1 cellular context compared by ENCODE assay signal in the genomic region with DNA sequence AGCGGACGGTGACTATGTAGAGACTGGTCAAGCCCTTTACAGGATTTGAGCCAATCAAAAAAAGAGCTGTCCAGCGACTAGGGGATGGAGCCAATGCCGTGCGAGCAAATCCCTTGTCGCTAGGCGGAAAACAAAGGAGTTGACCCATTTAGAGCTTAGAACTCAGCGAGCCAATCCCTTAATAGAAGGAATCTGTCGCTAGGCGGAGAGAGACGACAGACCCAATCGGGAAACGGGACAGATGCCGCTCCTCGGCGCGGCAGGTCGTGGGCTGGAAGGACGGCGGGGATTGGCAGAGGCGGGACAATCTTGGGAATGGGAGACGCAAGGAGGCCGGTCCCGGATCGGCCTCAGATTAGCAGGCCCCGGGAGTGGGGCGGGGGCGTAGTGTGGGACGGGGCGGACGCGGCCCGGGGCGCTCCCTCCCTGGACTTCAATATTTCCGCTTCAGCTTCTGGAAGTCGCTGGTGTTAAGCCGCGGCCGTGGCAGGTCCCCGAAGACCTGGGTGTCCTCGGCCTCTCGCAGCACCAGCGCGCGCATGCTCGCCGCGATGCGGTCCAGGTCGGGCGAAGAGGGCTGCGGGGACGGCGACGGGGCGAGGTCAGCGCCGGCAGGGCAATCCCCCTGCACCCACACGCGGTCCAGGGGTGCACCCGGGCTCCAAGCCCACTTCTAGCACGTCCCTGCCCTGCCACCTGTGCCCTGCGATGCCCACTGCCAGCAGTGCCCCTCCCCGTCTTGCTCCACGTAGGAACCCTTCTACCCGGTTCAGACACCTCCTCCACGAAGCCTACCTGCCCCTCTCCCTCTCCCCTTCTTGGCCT.
TF ChIP-seq lines count a peak whose summit lies in the region.

No MANE protein-coding gene starts in this region.

TF ChIP-seq in HEK293, 187 proteins besides CTCF, POLR2A, EP300 and RAD21 (continued from another document and continues in another):
- TF ChIP-seq, protein P1, sequence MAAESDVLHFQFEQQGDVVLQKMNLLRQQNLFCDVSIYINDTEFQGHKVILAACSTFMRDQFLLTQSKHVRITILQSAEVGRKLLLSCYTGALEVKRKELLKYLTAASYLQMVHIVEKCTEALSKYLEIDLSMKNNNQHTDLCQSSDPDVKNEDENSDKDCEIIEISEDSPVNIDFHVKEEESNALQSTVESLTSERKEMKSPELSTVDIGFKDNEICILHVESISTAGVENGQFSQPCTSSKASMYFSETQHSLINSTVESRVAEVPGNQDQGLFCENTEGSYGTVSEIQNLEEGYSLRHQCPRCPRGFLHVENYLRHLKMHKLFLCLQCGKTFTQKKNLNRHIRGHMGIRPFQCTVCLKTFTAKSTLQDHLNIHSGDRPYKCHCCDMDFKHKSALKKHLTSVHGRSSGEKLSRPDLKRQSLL (tag by site-specific recombination; IDR thresholded peaks at IDR 0.05), result no peak
- TF ChIP-seq ZFP69B (tag by site-specific recombination; IDR thresholded peaks at IDR 0.05) (no peak), ZNF654 (tag by site-specific recombination; IDR thresholded peaks at IDR 0.05; ENCODE audit: low read depth) (no peak), ZFP41 (tag by site-specific recombination; IDR thresholded peaks at IDR 0.05; ENCODE audit: borderline replicate concordance) (no peak), ZNF114 (tag by site-specific recombination; IDR thresholded peaks at IDR 0.05) (no peak), KLF7 (tag by site-specific recombination; IDR thresholded peaks at IDR 0.05; ENCODE audit: borderline replicate concordance) (peak; percentile 62; the same call in 1 of the 2 replicates), ZBTB21 (tag by site-specific recombination; IDR thresholded peaks at IDR 0.05) (no peak), ZNF394 (tag by site-specific recombination; IDR thresholded peaks at IDR 0.05; ENCODE audit: borderline replicate concordance) (no peak), ZNF391 (tag by site-specific recombination; IDR thresholded peaks at IDR 0.05; ENCODE audit: borderline replicate concordance, low read depth) (peak; percentile 24; the same call in 1 of the 2 replicates), ZNF169 (tag by site-specific recombination; IDR thresholded peaks at IDR 0.05) (no peak), ZSCAN30 (tag by site-specific recombination; IDR thresholded peaks at IDR 0.05) (0 out of 2 replicates have a peak, but pooled peaks have one; percentile 36), ZNF792 (tag by site-specific recombination; IDR thresholded peaks at IDR 0.05) (0 out of 2 replicates have a peak, but pooled peaks have one; percentile 72), ZNF776 (tag by site-specific recombination; IDR thresholded peaks at IDR 0.05; ENCODE audit: borderline replicate concordance) (no peak), ZNF146 (tag by site-specific recombination; IDR thresholded peaks at IDR 0.05) (no peak), ZNF140 (tag by site-specific recombination; IDR thresholded peaks at IDR 0.05) (no peak), ZNF768 (tag by site-specific recombination; IDR thresholded peaks at IDR 0.05) (no peak), ZNF266 (tag by site-specific recombination; IDR thresholded peaks at IDR 0.05; ENCODE audit: low read depth) (no peak), GLIS1 (tag by site-specific recombination; IDR thresholded peaks at IDR 0.05) (peak; percentile 60), ZNF423 (tag by site-specific recombination; IDR thresholded peaks at IDR 0.05) (no peak), ZNF37A (tag by site-specific recombination; IDR thresholded peaks at IDR 0.05) (no peak), ZNF660 (tag by site-specific recombination; IDR thresholded peaks at IDR 0.05) (peak; percentile 48; the same call in 1 of the 2 replicates), ZNF629 (tag by site-specific recombination; IDR thresholded peaks at IDR 0.05) (no peak), ZNF626 (tag by site-specific recombination; IDR thresholded peaks at IDR 0.05) (no peak), ZNF571 (tag by site-specific recombination; IDR thresholded peaks at IDR 0.05) (no peak), ZNF544 (tag by site-specific recombination; IDR thresholded peaks at IDR 0.05) (no peak), ZNF324 (tag by site-specific recombination; IDR thresholded peaks at IDR 0.05) (peak; percentile 30; the same call in 1 of the 2 replicates), ZSCAN16 (tag by site-specific recombination; IDR thresholded peaks at IDR 0.05) (no peak)
- TF ChIP-seq, protein P2, sequence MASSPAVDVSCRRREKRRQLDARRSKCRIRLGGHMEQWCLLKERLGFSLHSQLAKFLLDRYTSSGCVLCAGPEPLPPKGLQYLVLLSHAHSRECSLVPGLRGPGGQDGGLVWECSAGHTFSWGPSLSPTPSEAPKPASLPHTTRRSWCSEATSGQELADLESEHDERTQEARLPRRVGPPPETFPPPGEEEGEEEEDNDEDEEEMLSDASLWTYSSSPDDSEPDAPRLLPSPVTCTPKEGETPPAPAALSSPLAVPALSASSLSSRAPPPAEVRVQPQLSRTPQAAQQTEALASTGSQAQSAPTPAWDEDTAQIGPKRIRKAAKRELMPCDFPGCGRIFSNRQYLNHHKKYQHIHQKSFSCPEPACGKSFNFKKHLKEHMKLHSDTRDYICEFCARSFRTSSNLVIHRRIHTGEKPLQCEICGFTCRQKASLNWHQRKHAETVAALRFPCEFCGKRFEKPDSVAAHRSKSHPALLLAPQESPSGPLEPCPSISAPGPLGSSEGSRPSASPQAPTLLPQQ (tag by site-specific recombination; IDR thresholded peaks at IDR 0.05), result peak; percentile 66
- TF ChIP-seq, protein P3, sequence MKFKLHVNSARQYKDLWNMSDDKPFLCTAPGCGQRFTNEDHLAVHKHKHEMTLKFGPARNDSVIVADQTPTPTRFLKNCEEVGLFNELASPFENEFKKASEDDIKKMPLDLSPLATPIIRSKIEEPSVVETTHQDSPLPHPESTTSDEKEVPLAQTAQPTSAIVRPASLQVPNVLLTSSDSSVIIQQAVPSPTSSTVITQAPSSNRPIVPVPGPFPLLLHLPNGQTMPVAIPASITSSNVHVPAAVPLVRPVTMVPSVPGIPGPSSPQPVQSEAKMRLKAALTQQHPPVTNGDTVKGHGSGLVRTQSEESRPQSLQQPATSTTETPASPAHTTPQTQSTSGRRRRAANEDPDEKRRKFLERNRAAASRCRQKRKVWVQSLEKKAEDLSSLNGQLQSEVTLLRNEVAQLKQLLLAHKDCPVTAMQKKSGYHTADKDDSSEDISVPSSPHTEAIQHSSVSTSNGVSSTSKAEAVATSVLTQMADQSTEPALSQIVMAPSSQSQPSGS (tag by site-specific recombination; IDR thresholded peaks at IDR 0.05; ENCODE audit: low read depth), result no peak
- TF ChIP-seq, protein P4, sequence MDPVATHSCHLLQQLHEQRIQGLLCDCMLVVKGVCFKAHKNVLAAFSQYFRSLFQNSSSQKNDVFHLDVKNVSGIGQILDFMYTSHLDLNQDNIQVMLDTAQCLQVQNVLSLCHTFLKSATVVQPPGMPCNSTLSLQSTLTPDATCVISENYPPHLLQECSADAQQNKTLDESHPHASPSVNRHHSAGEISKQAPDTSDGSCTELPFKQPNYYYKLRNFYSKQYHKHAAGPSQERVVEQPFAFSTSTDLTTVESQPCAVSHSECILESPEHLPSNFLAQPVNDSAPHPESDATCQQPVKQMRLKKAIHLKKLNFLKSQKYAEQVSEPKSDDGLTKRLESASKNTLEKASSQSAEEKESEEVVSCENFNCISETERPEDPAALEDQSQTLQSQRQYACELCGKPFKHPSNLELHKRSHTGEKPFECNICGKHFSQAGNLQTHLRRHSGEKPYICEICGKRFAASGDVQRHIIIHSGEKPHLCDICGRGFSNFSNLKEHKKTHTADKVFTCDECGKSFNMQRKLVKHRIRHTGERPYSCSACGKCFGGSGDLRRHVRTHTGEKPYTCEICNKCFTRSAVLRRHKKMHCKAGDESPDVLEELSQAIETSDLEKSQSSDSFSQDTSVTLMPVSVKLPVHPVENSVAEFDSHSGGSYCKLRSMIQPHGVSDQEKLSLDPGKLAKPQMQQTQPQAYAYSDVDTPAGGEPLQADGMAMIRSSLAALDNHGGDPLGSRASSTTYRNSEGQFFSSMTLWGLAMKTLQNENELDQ (tag by site-specific recombination; IDR thresholded peaks at IDR 0.05; ENCODE audit: low read depth), result no peak
- TF ChIP-seq, protein P5, sequence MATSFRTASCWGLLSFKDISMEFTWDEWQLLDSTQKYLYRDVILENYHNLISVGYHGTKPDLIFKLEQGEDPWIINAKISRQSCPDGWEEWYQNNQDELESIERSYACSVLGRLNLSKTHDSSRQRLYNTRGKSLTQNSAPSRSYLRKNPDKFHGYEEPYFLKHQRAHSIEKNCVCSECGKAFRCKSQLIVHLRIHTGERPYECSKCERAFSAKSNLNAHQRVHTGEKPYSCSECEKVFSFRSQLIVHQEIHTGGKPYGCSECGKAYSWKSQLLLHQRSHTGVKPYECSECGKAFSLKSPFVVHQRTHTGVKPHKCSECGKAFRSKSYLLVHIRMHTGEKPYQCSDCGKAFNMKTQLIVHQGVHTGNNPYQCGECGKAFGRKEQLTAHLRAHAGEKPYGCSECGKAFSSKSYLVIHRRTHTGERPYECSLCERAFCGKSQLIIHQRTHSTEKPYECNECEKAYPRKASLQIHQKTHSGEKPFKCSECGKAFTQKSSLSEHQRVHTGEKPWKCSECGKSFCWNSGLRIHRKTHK (tag by site-specific recombination; IDR thresholded peaks at IDR 0.05), result no peak
- TF ChIP-seq, protein P6, sequence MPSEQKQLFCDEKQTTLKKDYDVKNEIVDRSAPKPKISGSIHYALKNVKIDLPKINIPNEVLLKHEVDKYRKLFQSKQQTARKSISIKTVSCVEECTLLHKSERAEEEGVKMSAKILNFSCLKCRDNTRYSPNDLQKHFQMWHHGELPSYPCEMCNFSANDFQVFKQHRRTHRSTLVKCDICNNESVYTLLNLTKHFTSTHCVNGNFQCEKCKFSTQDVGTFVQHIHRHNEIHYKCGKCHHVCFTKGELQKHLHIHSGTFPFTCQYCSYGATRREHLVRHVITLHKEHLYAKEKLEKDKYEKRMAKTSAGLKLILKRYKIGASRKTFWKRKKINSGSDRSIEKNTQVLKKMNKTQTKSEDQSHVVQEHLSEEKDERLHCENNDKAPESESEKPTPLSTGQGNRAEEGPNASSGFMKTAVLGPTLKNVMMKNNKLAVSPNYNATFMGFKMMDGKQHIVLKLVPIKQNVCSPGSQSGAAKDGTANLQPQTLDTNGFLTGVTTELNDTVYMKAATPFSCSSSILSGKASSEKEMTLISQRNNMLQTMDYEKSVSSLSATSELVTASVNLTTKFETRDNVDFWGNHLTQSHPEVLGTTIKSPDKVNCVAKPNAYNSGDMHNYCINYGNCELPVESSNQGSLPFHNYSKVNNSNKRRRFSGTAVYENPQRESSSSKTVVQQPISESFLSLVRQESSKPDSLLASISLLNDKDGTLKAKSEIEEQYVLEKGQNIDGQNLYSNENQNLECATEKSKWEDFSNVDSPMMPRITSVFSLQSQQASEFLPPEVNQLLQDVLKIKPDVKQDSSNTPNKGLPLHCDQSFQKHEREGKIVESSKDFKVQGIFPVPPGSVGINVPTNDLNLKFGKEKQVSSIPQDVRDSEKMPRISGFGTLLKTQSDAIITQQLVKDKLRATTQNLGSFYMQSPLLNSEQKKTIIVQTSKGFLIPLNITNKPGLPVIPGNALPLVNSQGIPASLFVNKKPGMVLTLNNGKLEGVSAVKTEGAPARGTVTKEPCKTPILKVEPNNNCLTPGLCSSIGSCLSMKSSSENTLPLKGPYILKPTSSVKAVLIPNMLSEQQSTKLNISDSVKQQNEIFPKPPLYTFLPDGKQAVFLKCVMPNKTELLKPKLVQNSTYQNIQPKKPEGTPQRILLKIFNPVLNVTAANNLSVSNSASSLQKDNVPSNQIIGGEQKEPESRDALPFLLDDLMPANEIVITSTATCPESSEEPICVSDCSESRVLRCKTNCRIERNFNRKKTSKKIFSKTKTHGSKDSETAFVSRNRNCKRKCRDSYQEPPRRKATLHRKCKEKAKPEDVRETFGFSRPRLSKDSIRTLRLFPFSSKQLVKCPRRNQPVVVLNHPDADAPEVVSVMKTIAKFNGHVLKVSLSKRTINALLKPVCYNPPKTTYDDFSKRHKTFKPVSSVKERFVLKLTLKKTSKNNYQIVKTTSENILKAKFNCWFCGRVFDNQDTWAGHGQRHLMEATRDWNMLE (tag by site-specific recombination; conservative IDR thresholded peaks at IDR 0.05; ENCODE audit: low read depth), result no peak
- TF ChIP-seq, protein P7, sequence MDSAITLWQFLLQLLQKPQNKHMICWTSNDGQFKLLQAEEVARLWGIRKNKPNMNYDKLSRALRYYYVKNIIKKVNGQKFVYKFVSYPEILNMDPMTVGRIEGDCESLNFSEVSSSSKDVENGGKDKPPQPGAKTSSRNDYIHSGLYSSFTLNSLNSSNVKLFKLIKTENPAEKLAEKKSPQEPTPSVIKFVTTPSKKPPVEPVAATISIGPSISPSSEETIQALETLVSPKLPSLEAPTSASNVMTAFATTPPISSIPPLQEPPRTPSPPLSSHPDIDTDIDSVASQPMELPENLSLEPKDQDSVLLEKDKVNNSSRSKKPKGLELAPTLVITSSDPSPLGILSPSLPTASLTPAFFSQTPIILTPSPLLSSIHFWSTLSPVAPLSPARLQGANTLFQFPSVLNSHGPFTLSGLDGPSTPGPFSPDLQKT (IDR thresholded peaks at IDR 0.05; ENCODE audit: borderline replicate concordance, low read depth, low read length), result no peak
- TF ChIP-seq, protein P8, sequence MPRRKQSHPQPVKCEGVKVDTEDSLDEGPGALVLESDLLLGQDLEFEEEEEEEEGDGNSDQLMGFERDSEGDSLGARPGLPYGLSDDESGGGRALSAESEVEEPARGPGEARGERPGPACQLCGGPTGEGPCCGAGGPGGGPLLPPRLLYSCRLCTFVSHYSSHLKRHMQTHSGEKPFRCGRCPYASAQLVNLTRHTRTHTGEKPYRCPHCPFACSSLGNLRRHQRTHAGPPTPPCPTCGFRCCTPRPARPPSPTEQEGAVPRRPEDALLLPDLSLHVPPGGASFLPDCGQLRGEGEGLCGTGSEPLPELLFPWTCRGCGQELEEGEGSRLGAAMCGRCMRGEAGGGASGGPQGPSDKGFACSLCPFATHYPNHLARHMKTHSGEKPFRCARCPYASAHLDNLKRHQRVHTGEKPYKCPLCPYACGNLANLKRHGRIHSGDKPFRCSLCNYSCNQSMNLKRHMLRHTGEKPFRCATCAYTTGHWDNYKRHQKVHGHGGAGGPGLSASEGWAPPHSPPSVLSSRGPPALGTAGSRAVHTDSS (tag by site-specific recombination; IDR thresholded peaks at IDR 0.05), result no peak
- TF ChIP-seq, protein P9, sequence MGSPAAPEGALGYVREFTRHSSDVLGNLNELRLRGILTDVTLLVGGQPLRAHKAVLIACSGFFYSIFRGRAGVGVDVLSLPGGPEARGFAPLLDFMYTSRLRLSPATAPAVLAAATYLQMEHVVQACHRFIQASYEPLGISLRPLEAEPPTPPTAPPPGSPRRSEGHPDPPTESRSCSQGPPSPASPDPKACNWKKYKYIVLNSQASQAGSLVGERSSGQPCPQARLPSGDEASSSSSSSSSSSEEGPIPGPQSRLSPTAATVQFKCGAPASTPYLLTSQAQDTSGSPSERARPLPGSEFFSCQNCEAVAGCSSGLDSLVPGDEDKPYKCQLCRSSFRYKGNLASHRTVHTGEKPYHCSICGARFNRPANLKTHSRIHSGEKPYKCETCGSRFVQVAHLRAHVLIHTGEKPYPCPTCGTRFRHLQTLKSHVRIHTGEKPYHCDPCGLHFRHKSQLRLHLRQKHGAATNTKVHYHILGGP (tag by site-specific recombination; IDR thresholded peaks at IDR 0.05), result no peak
- TF ChIP-seq, protein P10, sequence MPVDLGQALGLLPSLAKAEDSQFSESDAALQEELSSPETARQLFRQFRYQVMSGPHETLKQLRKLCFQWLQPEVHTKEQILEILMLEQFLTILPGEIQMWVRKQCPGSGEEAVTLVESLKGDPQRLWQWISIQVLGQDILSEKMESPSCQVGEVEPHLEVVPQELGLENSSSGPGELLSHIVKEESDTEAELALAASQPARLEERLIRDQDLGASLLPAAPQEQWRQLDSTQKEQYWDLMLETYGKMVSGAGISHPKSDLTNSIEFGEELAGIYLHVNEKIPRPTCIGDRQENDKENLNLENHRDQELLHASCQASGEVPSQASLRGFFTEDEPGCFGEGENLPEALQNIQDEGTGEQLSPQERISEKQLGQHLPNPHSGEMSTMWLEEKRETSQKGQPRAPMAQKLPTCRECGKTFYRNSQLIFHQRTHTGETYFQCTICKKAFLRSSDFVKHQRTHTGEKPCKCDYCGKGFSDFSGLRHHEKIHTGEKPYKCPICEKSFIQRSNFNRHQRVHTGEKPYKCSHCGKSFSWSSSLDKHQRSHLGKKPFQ (tag by site-specific recombination; IDR thresholded peaks at IDR 0.05), result no peak
